Comparison of ENCODE assay signal across 8 cellular contexts in genomic region chr3:139629033-139629432, GRCh38. TPM values are rescaled to one million over a fixed set of nuclear protein-coding genes. Genes with fewer than 3 reads are reported as not detected.
A peak's percentile ranks its signal among the peaks of the same experiment; 100 is the strongest.
DNase-seq lines count a peak whose midpoint lies in the region; FAIRE-seq and TF ChIP-seq lines count a peak whose summit lies in the region.

No MANE protein-coding gene starts in this region.

- POLR2A ChIA-PET in Caco-2 (lab: Charles Lee): no interaction called here

- H3K9me3 ChIP-seq in Caco-2: no peaks in the 10 kb centered on the region

- peaks cover 18% of the 10 kb centered on the region for H3K4me1 ChIP-seq in Caco-2

- peaks cover 18% of the 10 kb centered on the region for H3K4me1 Mint-ChIP-seq in Caco-2 (ENCODE audit: low read depth, unreplicated experiment)

- no peaks in the 10 kb centered on the region for H3K27me3 ChIP-seq in Caco-2 (replicated peaks; ENCODE audit: control insufficient read depth, insufficient read depth, low read length)
- H3K27me3 ChIP-seq in brain microvascular endothelial cell (replicated peaks): no peaks in the 10 kb centered on the region

- BruUV-seq in Caco-2 (replicated peaks; lab: Mats Ljungman, UMichigan): no TSS peak

- intact Hi-C loops in Caco-2 (cut with micrococcal nuclease; ENCODE audit: unreplicated experiment): loop anchor here (1.0 to 2.0 kb wide), 2 partner anchors 26 to 41 kb away; no protein-coding TSS in a partner anchor

- peak overlapping the region; percentile 67 for H3K27ac Mint-ChIP-seq in Caco-2 (ENCODE audit: unreplicated experiment)

- H3K36me3 ChIP-seq in Caco-2 (ENCODE audit: control insufficient read depth, insufficient read depth, low read length) (no peaks in the 10 kb centered on the region), brain microvascular endothelial cell (replicated peaks) (no peaks in the 10 kb centered on the region)

- no peak overlapping the region for H3K4me3 Mint-ChIP-seq in Caco-2 (ENCODE audit: unreplicated experiment)

- CTCF ChIA-PET in Caco-2 (lab: Charles Lee): no interaction called here

- H3K36me3 Mint-ChIP-seq in Caco-2 (ENCODE audit: insufficient read depth, unreplicated experiment): no peaks in the 10 kb centered on the region

- H3K27ac ChIP-seq in brain microvascular endothelial cell (no peak overlapping the region), caudate nucleus (ENCODE audit: low read depth, low read length) (no peak overlapping the region)

- H3K4me3 ChIP-seq in Caco-2 (ENCODE audit: low read depth, low read length) (no peak overlapping the region), brain microvascular endothelial cell (ENCODE audit: low read depth, low read length) (no peak overlapping the region)

- peak; percentile 61 to 67 for DNase-seq in Caco-2
- peak; percentile 20 for DNase-seq in GM19238 (ENCODE audit: insufficient read length, low spot score)
- peak; percentile 25 for DNase-seq in HuH-7.5 (ENCODE audit: low spot score)
- peak; percentile 9 for DNase-seq in brain microvascular endothelial cell
- DNase-seq in urothelium cell line (ENCODE audit: low spot score): peak; percentile 27
- DNase-seq in midbrain (lab: John Stamatoyannopoulos, UW): no peak
- DNase-seq in NCI-H1436 treated with DMSO at 0.1 percent for 48 hours (lab: John Stamatoyannopoulos, UW): no peak
- DNase-seq in caudate nucleus (lab: John Stamatoyannopoulos, UW): no peak

- in situ Hi-C loops in brain microvascular endothelial cell (cut with HindIII; ENCODE audit: low pct_ligation_motif_present, low sequenced_read_pairs): no loop called here

- peaks cover 9% of the 10 kb centered on the region for H3K9me3 Mint-ChIP-seq in Caco-2 (ENCODE audit: unreplicated experiment)

- FAIRE-seq in urothelium cell line (lab: Jason Lieb, UNC): no peak

- TF ChIP-seq CTCF in Caco-2 (IDR thresholded peaks at IDR 0.05; ENCODE audit: insufficient read depth in 1 of 2, low read depth in 1 of 2, low read length in 1 of 2, severe bottlenecking in 1 of 2, unreplicated experiment in 1 of 2) (peak; percentile 25 to 64), brain microvascular endothelial cell (IDR thresholded peaks at IDR 0.05; ENCODE audit: low read depth, low read length, missing control alignments) (peak; percentile 63)

- H3K27me3 Mint-ChIP-seq in Caco-2 (ENCODE audit: insufficient read depth, unreplicated experiment): no peaks in the 10 kb centered on the region

RNA-seq across cellular contexts. Expression of gene NMNAT3, which starts 48.7 kb away (rescaled TPM):
- 17.5 and 17.6 TPM in 2 replicates for total RNA-seq in Caco-2 (2022)

Comparison
In these comparisons a context has a peak if more than half of its experiments do, and no peak if none do; other contexts are left out.
1. DNase-seq: peak in Caco-2 (2 of 2), GM19238 (single experiment), HuH-7.5 (single experiment), brain microvascular endothelial cell (single experiment) and urothelium cell line (single experiment); none in midbrain (single experiment), NCI-H1436 treated with DMSO at 0.1 percent for 48 hours (single experiment) and caudate nucleus (0 of 61).